ENCODE assay signal across 26 cellular contexts in the genomic region with DNA sequence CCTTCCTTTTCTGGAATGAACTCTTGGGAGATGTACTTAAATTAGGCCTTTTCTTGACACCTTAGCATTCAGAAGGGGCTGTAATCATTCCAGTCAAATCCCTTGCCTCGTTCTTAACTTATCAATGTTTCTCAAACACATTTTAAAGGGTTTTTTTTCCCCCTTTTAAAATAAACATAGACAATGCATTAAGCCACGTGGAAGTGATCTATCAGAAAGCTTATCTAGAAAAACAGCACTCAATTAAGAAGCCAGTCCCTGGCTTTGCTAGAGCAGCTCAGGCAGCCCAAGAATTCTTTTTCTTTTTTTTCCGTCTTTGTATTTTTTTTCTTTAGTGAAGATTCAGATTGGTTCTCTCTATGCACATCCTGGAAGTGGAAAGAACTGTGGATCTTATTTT.
"Had no signal": no experiment of that assay in that cellular context is flagged by ENCODE, and none has a peak within 500 bp of the region (broad histone marks: within the 10 kb centered on the region; RNA-seq: fewer than 3 reads in every experiment).

No MANE protein-coding gene starts in this region.

- DNase-seq: activated CD4-positive, alpha-beta T cell treated with anti-CD3 and anti-CD28 coated beads for 1 hour; activated CD4-positive, alpha-beta T cell treated with anti-CD3 and anti-CD28 coated beads, Interleukin-2, amount 50 U/mL, for 4 hours; activated effector memory CD4-positive, alpha-beta T cell treated with anti-CD3 and anti-CD28 coated beads, Interleukin-2, amount 50 U/mL, for 16 hours; activated naive CD4-positive, alpha-beta T cell treated with anti-CD3 and anti-CD28 coated beads, Interleukin-2, amount 50 U/mL, for 16 hours; activated T-cell treated with anti-CD3 and anti-CD28 coated beads, Interleukin-2, amount 50 U/mL, for 72 hours; aorta; cerebellar nuclear complex; effector memory CD4-positive, alpha-beta T cell; esophagus squamous epithelium; immature natural killer cell; kidney glomerular epithelial cell; left ventricle myocardium inferior; naive thymus-derived CD4-positive, alpha-beta T cell; stimulated activated CD4-positive, alpha-beta T cell treated with anti-CD3 and anti-CD28 coated beads, Interleukin-12 subunit alpha, Interleukin-12 subunit beta, amount 100 ng/mL, for 4 hours; stimulated activated CD4-positive, alpha-beta T cell treated with anti-CD3 and anti-CD28 coated beads, Interleukin-1b, Interleukin-23, amount 100 ng/mL, for 48 hours; stimulated activated naive CD8-positive, alpha-beta T cell treated with anti-CD3 and anti-CD28 coated beads, Interleukin-15, Interleukin-2, amounts not matched to agents 100 U/mL and 50 U/mL, for 24 hours; substantia nigra; T-helper 1 cell; T-helper 9 cell; tibial artery had no signal

- H2AFZ ChIP-seq: parathyroid adenoma had no signal

- H3K4me1 ChIP-seq: breast epithelium, parathyroid adenoma, vagina had no signal

- H3K36me3 Mint-ChIP-seq: immature natural killer cell; naive thymus-derived CD4-positive, alpha-beta T cell had no signal

- H3K4me3 Mint-ChIP-seq: activated T-cell treated with anti-CD3 and anti-CD28 coated beads, Interleukin-2, amount 50 U/mL, for 72 hours; dendritic cell treated with granulocyte-macrophage colony-stimulating factor and Interleukin-4, amounts not matched to agents 40 ng/mL and 50 ng/mL, for 4 days; immature natural killer cell; naive thymus-derived CD4-positive, alpha-beta T cell had no signal

- H3K27me3 ChIP-seq: breast epithelium, esophagus squamous epithelium, neutrophil, tibial artery, vagina had no signal

- H3K9me3 ChIP-seq: breast epithelium, esophagus squamous epithelium, left ventricle myocardium inferior, neutrophil, tibial artery, vagina had no signal

- H3K79me2 ChIP-seq: parathyroid adenoma had no signal

- H3K36me3 ChIP-seq: breast epithelium, esophagus squamous epithelium, left ventricle myocardium inferior, neutrophil, tibial artery, vagina had no signal

- H3K27me3 Mint-ChIP-seq: dendritic cell treated with granulocyte-macrophage colony-stimulating factor and Interleukin-4, amounts not matched to agents 40 ng/mL and 50 ng/mL, for 4 days; naive thymus-derived CD4-positive, alpha-beta T cell had no signal

- H3K9me3 Mint-ChIP-seq: dendritic cell treated with granulocyte-macrophage colony-stimulating factor and Interleukin-4, amounts not matched to agents 40 ng/mL and 50 ng/mL, for 4 days had no signal

- H3K4me3 ChIP-seq: breast epithelium, esophagus squamous epithelium, left ventricle myocardium inferior, tibial artery, vagina had no signal

- H3K9ac ChIP-seq: parathyroid adenoma had no signal

- H3K27ac Mint-ChIP-seq: activated T-cell treated with anti-CD3 and anti-CD28 coated beads, Interleukin-2, amount 50 U/mL, for 72 hours; dendritic cell treated with granulocyte-macrophage colony-stimulating factor and Interleukin-4, amounts not matched to agents 40 ng/mL and 50 ng/mL, for 4 days; immature natural killer cell; naive thymus-derived CD4-positive, alpha-beta T cell had no signal

- H3K27ac ChIP-seq: breast epithelium, esophagus squamous epithelium, left ventricle myocardium inferior, neutrophil, parathyroid adenoma, tibial artery, vagina, VCaP had no signal

- H3K4me1 Mint-ChIP-seq: immature natural killer cell; naive thymus-derived CD4-positive, alpha-beta T cell had no signal
